Comparison of ENCODE assay signal across 22 cellular contexts in genomic region chr4:132062611-132063239, GRCh38.
"Had no signal": no experiment of that assay in that cellular context is flagged by ENCODE, and none has a peak within 500 bp of the region (broad histone marks: within the 10 kb centered on the region; RNA-seq: fewer than 3 reads in every experiment).

No MANE protein-coding gene starts in this region.

- H3K27me3 ChIP-seq: esophagus squamous epithelium, gastroesophageal sphincter, pancreas, right lobe of liver, stomach had no signal

- H3K36me3 Mint-ChIP-seq: memory B cell; stimulated activated memory B cell treated with anti-CD40 and anti-IgM and Interleukin-4, amounts not matched to agents 10 μg/mL and 1 μg/mL and 100 μg/mL, for 72 hours had no signal

- H3K4me1 Mint-ChIP-seq: memory B cell; nephron; stimulated activated memory B cell treated with anti-CD40 and anti-IgM and Interleukin-4, amounts not matched to agents 10 μg/mL and 1 μg/mL and 100 μg/mL, for 72 hours had no signal

- H3K4me1 ChIP-seq: esophagus squamous epithelium, gastroesophageal sphincter, pancreas, prostate gland, right lobe of liver, stomach had no signal

- H3K27ac ChIP-seq: esophagus squamous epithelium, gastroesophageal sphincter, pancreas, prostate gland, right lobe of liver, stomach had no signal

- ATAC-seq: gastroesophageal sphincter; left lobe of liver; pancreas; stimulated activated memory B cell treated with anti-CD40 and anti-IgM and Interleukin-4, amounts not matched to agents 10 μg/mL and 1 μg/mL and 100 μg/mL, for 72 hours had no signal

- H3K4me3 Mint-ChIP-seq: memory B cell; nephron; stimulated activated memory B cell treated with anti-CD40 and anti-IgM and Interleukin-4, amounts not matched to agents 10 μg/mL and 1 μg/mL and 100 μg/mL, for 72 hours had no signal

- FAIRE-seq: colon, islet of Langerhans, pancreas, urothelium cell line had no signal

- H3K9me3 ChIP-seq: pancreas, prostate gland, right lobe of liver had no signal

- H3K27me3 Mint-ChIP-seq: memory B cell; stimulated activated memory B cell treated with anti-CD40 and anti-IgM and Interleukin-4, amounts not matched to agents 10 μg/mL and 1 μg/mL and 100 μg/mL, for 72 hours had no signal

- H3K4me3 ChIP-seq: esophagus squamous epithelium, gastroesophageal sphincter, pancreas, prostate gland, right lobe of liver, stomach had no signal

- H3K36me3 ChIP-seq: esophagus squamous epithelium, gastroesophageal sphincter, pancreas, prostate gland, right lobe of liver, stomach had no signal

- DNase-seq: dermis blood vessel endothelial cell; esophagus squamous epithelium; foreskin fibroblast; glutamatergic neuron; midbrain; occipital lobe; stimulated activated CD4-positive, alpha-beta T cell treated with anti-CD3 and anti-CD28 coated beads, Interleukin-4, amount 100 ng/mL, for 1 hour; stimulated activated CD8-positive, alpha-beta memory T cell treated with anti-CD3 and anti-CD28 coated beads, Interleukin-4, amount 100 ng/mL, for 48 hours; stomach; substantia nigra; trophoblast cell had no signal

- H3K27ac Mint-ChIP-seq: memory B cell; nephron; stimulated activated memory B cell treated with anti-CD40 and anti-IgM and Interleukin-4, amounts not matched to agents 10 μg/mL and 1 μg/mL and 100 μg/mL, for 72 hours had no signal
